In the genomic region with DNA sequence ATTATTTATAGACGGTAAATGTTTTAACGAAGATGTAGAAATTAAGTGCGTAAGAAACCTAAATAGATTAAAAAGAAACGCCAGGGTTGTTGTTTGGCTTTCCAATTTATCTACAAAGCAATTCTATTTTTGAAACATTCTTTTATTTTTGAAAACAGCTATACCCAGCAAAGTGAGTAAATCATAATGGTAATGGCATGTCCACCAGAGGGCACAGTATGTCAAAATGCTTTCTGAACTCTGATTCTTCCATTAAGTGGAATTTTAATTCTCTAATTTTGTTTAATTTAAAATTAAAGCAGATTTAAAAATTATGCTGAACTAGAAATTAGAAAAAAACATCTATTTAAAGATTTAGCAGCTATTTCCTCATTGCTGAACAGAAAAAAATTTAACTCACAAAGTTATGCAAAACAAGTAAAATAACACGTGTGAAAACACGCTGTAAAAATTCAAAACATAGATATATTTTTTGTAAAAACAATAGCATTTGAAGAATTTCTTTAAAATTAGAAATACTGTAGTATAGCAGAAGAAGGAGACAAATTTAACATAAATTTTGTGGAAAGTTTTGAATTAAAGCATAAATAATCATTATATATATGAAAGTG, we compare ENCODE assay signal across 9 cellular contexts. TPM values are rescaled to one million over a fixed set of nuclear protein-coding genes. Genes with fewer than 3 reads are reported as not detected.
DNase-seq lines count a peak whose midpoint lies in the region; ATAC-seq and TF ChIP-seq lines count a peak whose summit lies in the region.
"Had no signal": no experiment of that assay in that cellular context is flagged by ENCODE, and none has a peak within 500 bp of the region (broad histone marks: within the 10 kb centered on the region; RNA-seq: fewer than 3 reads in every experiment).

No MANE protein-coding gene starts in this region.

- H3K9me3 ChIP-seq in OCI-LY3 (ENCODE audit: insufficient read depth, low read length) (no peaks in the 10 kb centered on the region; the same call in 1 of the 2 replicates), stomach (no peaks in the 10 kb centered on the region)

- no peaks in the 10 kb centered on the region for H3K79me2 ChIP-seq in OCI-LY3 (ENCODE audit: low read length)

- intact Hi-C loops in stomach (cut with DNase I; ENCODE audit: low total_unique reads) (no loop called here), left colon (cut with DNase I, micrococcal nuclease) (no loop called here)

- no peak for TF ChIP-seq EP300 in stomach (IDR thresholded peaks at IDR 0.05)

- H3K9ac ChIP-seq in OCI-LY3 (ENCODE audit: low read length): no peak overlapping the region

- DNase-seq in NCI-H510A treated with DMSO at 0.1 percent for 48 hours (lab: John Stamatoyannopoulos, UW) (peak; percentile 58), NCI-H510A (lab: John Stamatoyannopoulos, UW) (no peak), erythroblast (lab: John Stamatoyannopoulos, UW) (peak; percentile 2 to 33), stomach (no peak), left colon (no peak)
- DNase-seq: CD8-positive, alpha-beta memory T cell had no signal

- peaks cover 29% of the 10 kb centered on the region for H3K27me3 ChIP-seq in OCI-LY3 (ENCODE audit: low read depth, low read length)
- no peaks in the 10 kb centered on the region for H3K27me3 ChIP-seq in stomach

- H2AFZ ChIP-seq in OCI-LY3 (ENCODE audit: low read depth, low read length): no peak overlapping the region

- H3K4me3 ChIP-seq in OCI-LY3 (ENCODE audit: low read length) (no peak overlapping the region), stomach (no peak overlapping the region)

- 74 to 82% (median 80%) methylated on average over 6 of the region's 6 CpGs for WGBS in stomach, 5 donors

- H3K4me2 ChIP-seq in OCI-LY3 (ENCODE audit: low read length): no peak overlapping the region

- H4K20me1 ChIP-seq in OCI-LY3 (ENCODE audit: insufficient read depth, low read length): no peaks in the 10 kb centered on the region

- TF ChIP-seq CTCF in OCI-LY3 (IDR thresholded peaks at IDR 0.05; ENCODE audit: low read depth, low read length) (peak; percentile 64), stomach (IDR thresholded peaks at IDR 0.05) (peak in 4 of 7 experiments; percentile 20 to 50 (median 43))

- no peak overlapping the region for H3K27ac ChIP-seq in OCI-LY3 (ENCODE audit: low read length)
- no peak overlapping the region for H3K27ac ChIP-seq in stomach

- ATAC-seq in HG02885 (IDR thresholded peaks at IDR 0.05; ENCODE audit: poor library complexity, unreplicated experiment) (no peak), GM18867 (IDR thresholded peaks at IDR 0.05; ENCODE audit: unreplicated experiment) (no peak), left colon (no peak)

- no peaks in the 10 kb centered on the region for H3K36me3 ChIP-seq in OCI-LY3 (replicated peaks; ENCODE audit: low read depth, low read length)
- peaks cover 0 to 16% (median 0%) of the 10 kb centered on the region in 4 donors for H3K36me3 ChIP-seq in stomach

- H3K4me1 ChIP-seq in OCI-LY3 (ENCODE audit: low read length) (peaks cover 24% of the 10 kb centered on the region), stomach (peaks cover 9 to 59% (median 41%) of the 10 kb centered on the region in 4 donors)

- TF ChIP-seq POLR2A in erythroblast (IDR thresholded peaks at IDR 0.05; ENCODE audit: low read length) (no peak), stomach (IDR thresholded peaks at IDR 0.05) (no peak)

RNA-seq across cellular contexts. Expression of gene RASSF6, which starts 26.5 kb away (rescaled TPM):
- 10 to 100 TPM in 3 of 5 donors, 1 to 10 TPM in 2; 5.5 to 51.8 (median 13.4) TPM for total RNA-seq in stomach
- 10 to 100 TPM in 2 of 3 donors, 1 to 10 TPM in 1; 5.0 to 35.9 (median 13.7) TPM for polyA plus RNA-seq in stomach
- total RNA-seq in left colon: 10 to 100 TPM; 27.4 to 36.2 TPM
- total RNA-seq: CD8-positive, alpha-beta memory T cell had no signal
- polyA plus RNA-seq: CD8-positive, alpha-beta memory T cell had no signal

Comparison
In these comparisons a context has a peak if more than half of its experiments do, and no peak if none do; other contexts are left out.
1. DNase-seq: peak in NCI-H510A treated with DMSO at 0.1 percent for 48 hours (single experiment) and erythroblast (2 of 2); none in NCI-H510A (single experiment), stomach (single experiment) and left colon (0 of 2).